Comparison of ENCODE assay signal across 8 cellular contexts in the genomic region with DNA sequence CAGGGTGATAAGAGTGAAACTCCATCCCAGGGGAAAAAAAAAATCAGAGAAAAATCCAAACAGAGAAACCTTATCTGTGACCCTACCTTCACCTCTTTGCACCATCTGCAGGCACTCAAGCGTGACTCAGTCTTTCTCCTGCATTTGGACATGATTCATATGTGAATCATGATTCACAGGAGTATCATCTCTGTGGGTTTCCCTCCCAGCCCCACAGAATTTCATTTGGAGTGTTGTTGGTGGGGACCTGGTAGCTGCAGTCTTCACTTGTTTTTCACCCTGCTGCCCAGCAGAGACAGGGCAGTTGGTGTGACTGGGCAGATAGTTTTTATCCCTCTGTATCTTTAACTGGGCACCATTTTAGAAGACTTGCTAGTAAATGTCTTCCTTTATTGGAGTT.
DNase-seq lines count a peak whose midpoint lies in the region; ATAC-seq and TF ChIP-seq lines count a peak whose summit lies in the region.

No MANE protein-coding gene starts in this region.

- peak overlapping the region; percentile 80 for H3K27ac ChIP-seq in AG04450 (ENCODE audit: low read depth, low read length)
- H3K27ac ChIP-seq in H9 (ENCODE audit: insufficient read length, low read depth, low read length), result no peak overlapping the region

- H3K4me1 Mint-ChIP-seq in H9, result no peaks in the 10 kb centered on the region

- no peak overlapping the region for H3K14ac ChIP-seq in H9 (ENCODE audit: insufficient read depth, low read length)

- H3K27me3 ChIP-seq in AG04450 (ENCODE audit: control insufficient read depth, insufficient read depth, low read length), result no peaks in the 10 kb centered on the region
- H3K27me3 ChIP-seq in H9 (ENCODE audit: insufficient read depth, low read length), result no peaks in the 10 kb centered on the region

- H3K4ac ChIP-seq in H9 (ENCODE audit: low read depth, low read length), result no peak overlapping the region

- DNase-seq in AG04450 (ENCODE audit: low read depth, low spot score) (peak; percentile 82), HFF-Myc (ENCODE audit: extremely low read depth, low read depth) (peak; percentile 85), fibroblast of villous mesenchyme (ENCODE audit: low read depth) (peak; percentile 92), cerebellum (ENCODE audit: low spot score) (no peak), H9 (no peak)
- DNase-seq in activated CD4-positive, alpha-beta T cell treated with anti-CD3 and anti-CD28 coated beads, Interleukin-2, amount 50 U/mL, for 48 hours, result peak; percentile 56 to 67
- DNase-seq in stimulated activated CD8-positive, alpha-beta memory T cell treated with anti-CD3 and anti-CD28 coated beads, Interleukin-12 subunit alpha, Interleukin-12 subunit beta, amount 100 ng/mL, for 1 hour (ENCODE audit: low read depth), result peak; percentile 3

- no peaks in the 10 kb centered on the region for H3K79me2 ChIP-seq in H9 (ENCODE audit: insufficient read depth, low read length)

- no peak overlapping the region for H2BK120ac ChIP-seq in H9 (ENCODE audit: low read depth, low read length, poor library complexity, severe bottlenecking)

- H3T11ph ChIP-seq in H9 (ENCODE audit: low read length), result no peak overlapping the region

- H3K56ac ChIP-seq in H9 (ENCODE audit: insufficient read length, low read depth, low read length), result no peak overlapping the region

- H2BK20ac ChIP-seq in H9 (ENCODE audit: low read depth, low read length, poor library complexity, severe bottlenecking), result no peak overlapping the region

- POLR2A ChIA-PET in AG04450 (lab: Yijun Ruan, JAX), result interaction anchor here (0.5 to 0.7 kb wide), 2 partner anchors 91 to 183 kb away, joined by 3 to 4 read pairs; no protein-coding TSS in a partner anchor

- H2BK15ac ChIP-seq in H9 (ENCODE audit: low read depth, low read length), result no peak overlapping the region

- H2BK5ac ChIP-seq in H9 (ENCODE audit: insufficient read length, low read length), result no peak overlapping the region

- no peak overlapping the region for H3K27ac Mint-ChIP-seq in H9

- H4K5ac ChIP-seq in H9 (ENCODE audit: insufficient read length, low read depth, low read length), result no peak overlapping the region

- no CpG with 5 or more reads among the region's 1 CpG for WGBS in H9 (ENCODE audit: extremely low coverage, insufficient read length, low lambda C conversion rate)

- H3K23ac ChIP-seq in H9 (ENCODE audit: insufficient read length, low read depth, low read length), result no peak overlapping the region

- no peak overlapping the region for H3K18ac ChIP-seq in H9 (ENCODE audit: insufficient read length, low read depth, low read length)

- H3K23me2 ChIP-seq in H9 (ENCODE audit: insufficient read length, low read depth, low read length, poor library complexity, severe bottlenecking), result no peaks in the 10 kb centered on the region

- H3K9ac ChIP-seq in H9 (ENCODE audit: extremely low read depth, insufficient read length, low read length), result no peak overlapping the region

- no peak overlapping the region for H3K4me2 ChIP-seq in H9 (ENCODE audit: insufficient read depth, insufficient read length, low read length)

- H3K4me1 ChIP-seq in H9 (ENCODE audit: insufficient read depth, low read length), result no peaks in the 10 kb centered on the region

- H4K8ac ChIP-seq in H9 (replicated peaks; ENCODE audit: insufficient read length, low read depth, low read length), result no peak overlapping the region

- no peaks in the 10 kb centered on the region for H3K27me3 Mint-ChIP-seq in H9 (ENCODE audit: low read depth)

- no peaks in the 10 kb centered on the region for H3K9me3 ChIP-seq in AG04450 (ENCODE audit: control insufficient read depth, insufficient read depth, low read length)
- H3K9me3 ChIP-seq in H9 (ENCODE audit: control insufficient read depth, low read depth, low read length), result no peaks in the 10 kb centered on the region

- H4K20me1 ChIP-seq in H9 (ENCODE audit: control insufficient read depth, insufficient read depth, insufficient read length), result no peaks in the 10 kb centered on the region

- H3K36me3 Mint-ChIP-seq in H9 (ENCODE audit: insufficient read depth in 1 of 3, low read depth in 3 of 3), result peaks cover 0 to 35% (median 5%) of the 10 kb centered on the region in 3 experiments; a peak in 5 of 7 replicates

- no peak overlapping the region for H2AK5ac ChIP-seq in H9 (ENCODE audit: insufficient read length, low read length)

- H3K9me3 Mint-ChIP-seq in H9, result no peaks in the 10 kb centered on the region

- TF ChIP-seq CTCF in AG04450 (IDR thresholded peaks at IDR 0.05; ENCODE audit: low read depth, low read length) (no peak), HFF-Myc (IDR thresholded peaks at IDR 0.05; ENCODE audit: low read depth, low read length, missing control alignments) (no peak), fibroblast of villous mesenchyme (IDR thresholded peaks at IDR 0.05; ENCODE audit: insufficient read depth, low read depth, low read length) (no peak), H9 (conservative IDR thresholded peaks at IDR 0.05) (no peak)

- CTCF ChIA-PET in AG04450 (lab: Charles Lee), result interaction anchor here (2.8 kb wide), 1 partner anchor 17 kb away, joined by 10 read pairs; no protein-coding TSS in a partner anchor

- no peaks in the 10 kb centered on the region for H3K79me1 ChIP-seq in H9 (ENCODE audit: insufficient read depth, low read depth, low read length, poor library complexity, severe bottlenecking)

- H4K91ac ChIP-seq in H9 (ENCODE audit: insufficient read length, low read depth, low read length), result no peak overlapping the region

- no peak overlapping the region for H2AFZ ChIP-seq in H9 (ENCODE audit: low read length)

- no peak overlapping the region for H2BK12ac ChIP-seq in H9 (ENCODE audit: insufficient read length, low read depth, low read length)

- H3K4me3 ChIP-seq in AG04450 (ENCODE audit: low read depth, low read length) (no peak overlapping the region), HFF-Myc (replicated peaks; ENCODE audit: low read depth, low read length) (no peak overlapping the region), fibroblast of villous mesenchyme (ENCODE audit: low read depth, low read length) (no peak overlapping the region)

- no peak for ATAC-seq in HG02623 (IDR thresholded peaks at IDR 0.05; ENCODE audit: unreplicated experiment)

- no peak overlapping the region for H3K4me3 Mint-ChIP-seq in H9

Comparison
In these comparisons a context has a peak if more than half of its experiments do, and no peak if none do; other contexts are left out.
1. DNase-seq: peak in AG04450 (single experiment), HFF-Myc (single experiment), activated CD4-positive, alpha-beta T cell treated with anti-CD3 and anti-CD28 coated beads, Interleukin-2, amount 50 U/mL, for 48 hours (2 of 2), fibroblast of villous mesenchyme (single experiment) and stimulated activated CD8-positive, alpha-beta memory T cell treated with anti-CD3 and anti-CD28 coated beads, Interleukin-12 subunit alpha, Interleukin-12 subunit beta, amount 100 ng/mL, for 1 hour (single experiment); none in cerebellum (single experiment) and H9 (single experiment).